Comparison of ENCODE assay signal across 13 cellular contexts in the genomic region with DNA sequence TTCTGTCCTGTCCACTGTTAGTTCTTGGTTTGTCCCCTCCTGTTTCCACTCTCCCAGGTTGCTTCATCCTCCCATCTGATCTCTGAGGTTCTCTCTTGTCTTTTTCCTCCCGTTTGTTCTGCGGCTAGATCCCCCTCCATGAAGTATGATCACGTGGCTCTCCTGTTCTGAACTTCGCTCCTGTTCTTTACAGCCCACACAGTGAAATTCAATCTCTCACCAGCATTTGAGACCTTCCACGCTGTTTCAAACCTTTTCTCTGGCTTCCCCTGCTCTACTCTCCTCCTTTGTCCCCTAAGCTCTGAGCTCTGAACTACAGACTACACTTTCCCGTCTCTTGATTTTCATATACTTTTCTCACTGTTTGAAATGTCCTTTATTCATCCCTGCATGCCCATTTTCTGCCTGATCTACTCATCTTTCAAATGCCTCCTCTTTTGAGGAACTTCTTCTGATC.
DNase-seq lines count a peak whose midpoint lies in the region; ATAC-seq, FAIRE-seq and TF ChIP-seq lines count a peak whose summit lies in the region.
"Had no signal": no experiment of that assay in that cellular context is flagged by ENCODE, and none has a peak within 500 bp of the region (broad histone marks: within the 10 kb centered on the region; RNA-seq: fewer than 3 reads in every experiment).

No MANE protein-coding gene starts in this region.

- DNase-seq in NCI-H2171 treated with DMSO at 0.1 percent for 48 hours (lab: John Stamatoyannopoulos, UW) (peak; percentile 6), NCI-H2171 (lab: John Stamatoyannopoulos, UW) (no peak), astrocyte (ENCODE audit: low read depth) (peak; percentile 45), left colon (no peak), small intestine (peak; percentile 40), NCI-H1694 (lab: John Stamatoyannopoulos, UW) (no peak)
- no peak for DNase-seq in activated CD4-positive, alpha-beta memory T cell treated with anti-CD3 and anti-CD28 coated beads for 36 hours
- DNase-seq: 8988T; activated CD4-positive, alpha-beta memory T cell treated with anti-CD3 and anti-CD28 coated beads, Interleukin-2, amount 10 ng/mL, durations not matched to agents 7 days and 5 days; amniotic stem cell; NCI-H187 treated with DMSO at 0.1 percent for 48 hours; SIG-M5 had no signal

- H3K9me3 ChIP-seq in astrocyte (ENCODE audit: insufficient read depth, low read depth, low read length) (no peaks in the 10 kb centered on the region), small intestine (ENCODE audit: control insufficient read depth, low read depth) (no peaks in the 10 kb centered on the region)

- H3K36me3 Mint-ChIP-seq in astrocyte (ENCODE audit: low read depth, unreplicated experiment) = no peaks in the 10 kb centered on the region
- no peaks in the 10 kb centered on the region for H3K36me3 Mint-ChIP-seq in activated CD4-positive, alpha-beta memory T cell treated with anti-CD3 and anti-CD28 coated beads for 36 hours

- H3K27me3 ChIP-seq in astrocyte (ENCODE audit: insufficient read depth, low read length) = no peaks in the 10 kb centered on the region
- no peaks in the 10 kb centered on the region for H3K27me3 ChIP-seq in small intestine (ENCODE audit: control insufficient read depth in 2 of 2, insufficient read depth in 2 of 2, low read length in 2 of 2)

- peak overlapping the region; percentile 63 for H3K9ac ChIP-seq in astrocyte (ENCODE audit: low read length)

- no peaks in the 10 kb centered on the region for H4K20me1 ChIP-seq in astrocyte (ENCODE audit: insufficient read depth, low read length)

- CTCF ChIA-PET in activated CD4-positive, alpha-beta memory T cell treated with anti-CD3 and anti-CD28 coated beads for 36 hours (lab: Charles Lee) = interaction anchor here (0.6 kb wide), 1 partner anchor 17 kb away, joined by 4 read pairs; no protein-coding TSS in a partner anchor

- H3K4me1 ChIP-seq in astrocyte (ENCODE audit: insufficient read depth, low read length) (peaks cover 33% of the 10 kb centered on the region), small intestine (ENCODE audit: control insufficient read depth in 2 of 2, insufficient read depth in 1 of 2, low read depth in 1 of 2, low read length in 1 of 2) (no peaks in the 10 kb centered on the region)

- POLR2A ChIA-PET in activated CD4-positive, alpha-beta memory T cell treated with anti-CD3 and anti-CD28 coated beads for 36 hours (lab: Charles Lee) = no interaction called here

- peak overlapping the region; percentile 3 for H3K4me3 ChIP-seq in astrocyte (ENCODE audit: insufficient read depth, low read depth, low read length)
- H3K4me3 ChIP-seq in small intestine (ENCODE audit: low read depth in 1 of 2, low read length in 2 of 2) = peak overlapping the region in 1 of 2 donors; percentile 4

- no peaks in the 10 kb centered on the region for H3K27me3 Mint-ChIP-seq in astrocyte (ENCODE audit: low read depth, unreplicated experiment)
- peaks cover 17% of the 10 kb centered on the region for H3K27me3 Mint-ChIP-seq in activated CD4-positive, alpha-beta memory T cell treated with anti-CD3 and anti-CD28 coated beads for 36 hours

- peak overlapping the region; percentile 79 for H3K4me2 ChIP-seq in astrocyte (ENCODE audit: low read length)

- H3K4me3 Mint-ChIP-seq in astrocyte (ENCODE audit: unreplicated experiment) = peak overlapping the region; percentile 32
- H3K4me3 Mint-ChIP-seq in activated CD4-positive, alpha-beta memory T cell treated with anti-CD3 and anti-CD28 coated beads for 36 hours = no peak overlapping the region
- H3K4me3 Mint-ChIP-seq: activated CD4-positive, alpha-beta memory T cell treated with anti-CD3 and anti-CD28 coated beads, Interleukin-2, amount 10 ng/mL, durations not matched to agents 7 days and 5 days had no signal

- H3K27ac ChIP-seq in astrocyte (ENCODE audit: low read depth, low read length) = peak overlapping the region; percentile 69
- no peak overlapping the region for H3K27ac ChIP-seq in small intestine (ENCODE audit: low read depth in 1 of 2, low read length in 1 of 2)

- 11 to 52% (median 42%) methylated on average over 6 of the region's 6 CpGs for WGBS in small intestine, 3 donors

- no peak for TF ChIP-seq CTCF in astrocyte (IDR thresholded peaks at IDR 0.05; ENCODE audit: insufficient read depth, low read depth, low read length)

- FAIRE-seq in astrocyte (lab: Jason Lieb, UNC) = no peak
- no peak for FAIRE-seq in small intestine (lab: Jason Lieb, UNC)

- peaks cover 22% of the 10 kb centered on the region for H3K4me1 Mint-ChIP-seq in astrocyte (ENCODE audit: low read depth, unreplicated experiment)
- no peaks in the 10 kb centered on the region for H3K4me1 Mint-ChIP-seq in activated CD4-positive, alpha-beta memory T cell treated with anti-CD3 and anti-CD28 coated beads for 36 hours (ENCODE audit: low read depth)
- H3K4me1 Mint-ChIP-seq: activated CD4-positive, alpha-beta memory T cell treated with anti-CD3 and anti-CD28 coated beads, Interleukin-2, amount 10 ng/mL, durations not matched to agents 7 days and 5 days had no signal

- H3K27ac Mint-ChIP-seq in astrocyte (ENCODE audit: unreplicated experiment) = peak overlapping the region; percentile 91
- H3K27ac Mint-ChIP-seq in activated CD4-positive, alpha-beta memory T cell treated with anti-CD3 and anti-CD28 coated beads for 36 hours = no peak overlapping the region
- H3K27ac Mint-ChIP-seq: activated CD4-positive, alpha-beta memory T cell treated with anti-CD3 and anti-CD28 coated beads, Interleukin-2, amount 10 ng/mL, durations not matched to agents 7 days and 5 days had no signal

- H3K79me2 ChIP-seq in astrocyte (ENCODE audit: insufficient read depth, low read length) = peaks cover 5% of the 10 kb centered on the region

- ATAC-seq in left colon = peak; percentile 16
- ATAC-seq in GM18519 (IDR thresholded peaks at IDR 0.05; ENCODE audit: low FRiP score, unreplicated experiment) = no peak

- H2AFZ ChIP-seq in astrocyte (ENCODE audit: low read depth, low read length) = peak overlapping the region; percentile 55

- intact Hi-C loops in left colon (cut with DNase I, micrococcal nuclease) = no loop called here
- intact Hi-C loops in activated CD4-positive, alpha-beta memory T cell treated with anti-CD3 and anti-CD28 coated beads for 36 hours (cut with micrococcal nuclease) = no loop called here

- H3K36me3 ChIP-seq in astrocyte (ENCODE audit: insufficient read depth, low read length) (no peaks in the 10 kb centered on the region), small intestine (ENCODE audit: control insufficient read depth in 2 of 2, insufficient read depth in 2 of 2, low read length in 2 of 2) (no peaks in the 10 kb centered on the region)

- H3K9me3 Mint-ChIP-seq in astrocyte (ENCODE audit: unreplicated experiment) = no peaks in the 10 kb centered on the region
- H3K9me3 Mint-ChIP-seq in activated CD4-positive, alpha-beta memory T cell treated with anti-CD3 and anti-CD28 coated beads for 36 hours = no peaks in the 10 kb centered on the region
- H3K9me3 Mint-ChIP-seq: activated CD4-positive, alpha-beta memory T cell treated with anti-CD3 and anti-CD28 coated beads, Interleukin-2, amount 10 ng/mL, durations not matched to agents 7 days and 5 days had no signal

Comparison
In these comparisons a context has a peak if more than half of its experiments do, and no peak if none do; other contexts are left out.
1. DNase-seq: peak in NCI-H2171 treated with DMSO at 0.1 percent for 48 hours (single experiment), astrocyte (single experiment) and small intestine (single experiment); none in NCI-H2171 (single experiment), left colon (0 of 2), activated CD4-positive, alpha-beta memory T cell treated with anti-CD3 and anti-CD28 coated beads for 36 hours (single experiment) and NCI-H1694 (single experiment).